In the genomic region with DNA sequence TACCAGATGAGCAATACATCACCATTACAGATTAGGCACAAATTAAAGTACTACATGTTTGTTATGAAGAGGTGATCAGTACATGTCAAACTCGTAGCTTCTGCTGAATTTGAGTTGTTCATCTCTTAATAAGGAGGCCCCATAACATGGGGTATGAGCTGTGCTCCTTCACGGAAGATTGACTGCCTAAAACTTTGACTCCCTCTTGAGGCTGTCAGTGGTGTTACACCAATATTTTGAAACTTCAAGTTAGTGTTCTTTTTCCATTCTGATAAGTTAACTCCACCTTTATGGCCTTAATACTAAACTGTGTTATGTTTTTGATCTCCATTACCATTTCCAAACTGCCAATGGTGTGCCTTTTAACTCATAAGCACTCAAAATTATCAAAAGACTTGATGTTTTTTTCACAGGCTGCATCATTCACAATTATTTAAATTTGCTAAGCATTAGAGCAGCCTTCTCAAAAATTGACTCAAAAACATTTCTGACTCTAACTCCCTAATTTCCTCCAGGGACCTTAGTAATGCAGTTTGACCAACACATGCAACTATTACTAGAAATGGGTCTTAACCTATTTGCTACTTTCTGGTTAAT, we compare ENCODE assay signal across 8 cellular contexts.
DNase-seq lines count a peak whose midpoint lies in the region; ATAC-seq and TF ChIP-seq lines count a peak whose summit lies in the region.

No MANE protein-coding gene starts in this region.

- H3K36me3 ChIP-seq in tibial nerve: no peaks in the 10 kb centered on the region

- no peaks in the 10 kb centered on the region for H3K9me3 ChIP-seq in tibial nerve

- peak; percentile 47 to 53 (median 52) for TF ChIP-seq CTCF in tibial nerve (IDR thresholded peaks at IDR 0.05)

- WGBS in tibial nerve, 2 donors: 21 to 24% methylated on average over 2 of the region's 2 CpGs

- peak; percentile 82 for ATAC-seq in GM19372 (IDR thresholded peaks at IDR 0.05; ENCODE audit: low read depth, unreplicated experiment)
- ATAC-seq in HG03457 (IDR thresholded peaks at IDR 0.05; ENCODE audit: unreplicated experiment): peak; percentile 96
- no peak for ATAC-seq in left ventricle myocardium superior

- no peak overlapping the region for H3K4me3 ChIP-seq in tibial nerve

- DNase-seq in COR-L47 (lab: John Stamatoyannopoulos, UW) (peak; percentile 54), SK-N-DZ (ENCODE audit: low spot score) (peak; percentile 29), glomerular endothelial cell (ENCODE audit: extremely low read depth, low read depth, low spot score) (peak; percentile 36), tibial nerve (ENCODE audit: low spot score in 2 of 2) (peak in 1 of 2 donors; percentile 15), T-helper 1 cell (no peak), left ventricle myocardium superior (no peak)

- no peak for TF ChIP-seq EP300 in tibial nerve (IDR thresholded peaks at IDR 0.05)

- no peak overlapping the region for H3K27ac ChIP-seq in tibial nerve

- no peak for TF ChIP-seq POLR2A in tibial nerve (IDR thresholded peaks at IDR 0.05)

- intact Hi-C loops in left ventricle myocardium superior (cut with micrococcal nuclease): no loop called here

- no peaks in the 10 kb centered on the region for H3K4me1 ChIP-seq in tibial nerve

- H3K27me3 ChIP-seq in tibial nerve: no peaks in the 10 kb centered on the region

Comparison
In these comparisons a context has a peak if more than half of its experiments do, and no peak if none do; other contexts are left out.
1. DNase-seq: peak in COR-L47 (single experiment), SK-N-DZ (single experiment) and glomerular endothelial cell (single experiment); none in T-helper 1 cell (0 of 5) and left ventricle myocardium superior (single experiment).